Comparison of ENCODE assay signal across 25 cellular contexts in genomic region chr12:12427568-12427967, GRCh38.
"Had no signal": no experiment of that assay in that cellular context is flagged by ENCODE, and none has a peak within 500 bp of the region (broad histone marks: within the 10 kb centered on the region; RNA-seq: fewer than 3 reads in every experiment).

No MANE protein-coding gene starts in this region.

- FAIRE-seq: bronchial epithelial cell, islet of Langerhans, TTC549 had no signal

- H3K27ac ChIP-seq: coronary artery, esophagus squamous epithelium, heart left ventricle, WERI-Rb-1 had no signal

- H3K36me3 ChIP-seq: esophagus squamous epithelium, heart left ventricle, thoracic aorta, upper lobe of left lung, WERI-Rb-1 had no signal

- H3K4me3 ChIP-seq: coronary artery, esophagus squamous epithelium, heart left ventricle, thoracic aorta, upper lobe of left lung had no signal

- H3K27ac Mint-ChIP-seq: activated naive CD4-positive, alpha-beta T cell treated with anti-CD3 and anti-CD28 coated beads, Interleukin-2, amount 10 ng/mL, durations not matched to agents 7 days and 5 days; endodermal cell; memory B cell had no signal

- ATAC-seq: activated CD8-positive, alpha-beta memory T cell treated with anti-CD3 and anti-CD28 coated beads, Interleukin-2, amount 10 ng/mL, durations not matched to agents 7 days and 5 days; heart left ventricle; left ventricle myocardium superior; T-cell had no signal

- H3K27me3 Mint-ChIP-seq: activated CD4-positive, alpha-beta memory T cell treated with anti-CD3 and anti-CD28 coated beads for 36 hours; activated CD8-positive, alpha-beta memory T cell treated with anti-CD3 and anti-CD28 coated beads, Interleukin-2, amount 10 ng/mL, durations not matched to agents 7 days and 5 days; activated naive CD4-positive, alpha-beta T cell treated with anti-CD3 and anti-CD28 coated beads, Interleukin-2, amount 10 ng/mL, durations not matched to agents 7 days and 5 days; memory B cell; T-cell had no signal

- DNase-seq: activated CD4-positive, alpha-beta memory T cell treated with anti-CD3 and anti-CD28 coated beads for 36 hours; activated CD4-positive, alpha-beta T cell treated with anti-CD3 and anti-CD28 coated beads for 1 hour; activated CD8-positive, alpha-beta memory T cell treated with anti-CD3 and anti-CD28 coated beads, Interleukin-2, amount 10 ng/mL, durations not matched to agents 7 days and 5 days; activated effector memory CD4-positive, alpha-beta T cell treated with Interleukin-2 at 50 U/mL for 16 hours; activated naive CD4-positive, alpha-beta T cell treated with anti-CD3 and anti-CD28 coated beads, Interleukin-2, amount 10 ng/mL, durations not matched to agents 7 days and 5 days; activated T-cell treated with anti-CD3 and anti-CD28 coated beads for 4 hours; amygdala; cerebellar nuclear complex; endodermal cell; esophagus squamous epithelium; heart left ventricle; left ventricle myocardium superior; nucleus accumbens; stimulated activated CD4-positive, alpha-beta T cell treated with anti-CD3 and anti-CD28 coated beads, Interleukin-2, amount 100 ng/mL, for 48 hours; stimulated activated CD8-positive, alpha-beta memory T cell treated with anti-CD3 and anti-CD28 coated beads, Interleukin-4, amount 100 ng/mL, for 48 hours; stimulated activated naive CD4-positive, alpha-beta T cell; T-cell; WERI-Rb-1 had no signal

- H3K4me3 Mint-ChIP-seq: activated CD4-positive, alpha-beta memory T cell treated with anti-CD3 and anti-CD28 coated beads for 36 hours; activated CD8-positive, alpha-beta memory T cell treated with anti-CD3 and anti-CD28 coated beads, Interleukin-2, amount 10 ng/mL, durations not matched to agents 7 days and 5 days; activated naive CD4-positive, alpha-beta T cell treated with anti-CD3 and anti-CD28 coated beads, Interleukin-2, amount 10 ng/mL, durations not matched to agents 7 days and 5 days; endodermal cell; memory B cell; T-cell had no signal

- H3K4me1 Mint-ChIP-seq: endodermal cell had no signal

- H3K27me3 ChIP-seq: esophagus squamous epithelium, heart left ventricle, upper lobe of left lung had no signal
